In genomic region chr19:29917911-29918310, GRCh38 we compare ENCODE assay signal across 28 cellular contexts.
"Had no signal": no experiment of that assay in that cellular context is flagged by ENCODE, and none has a peak within 500 bp of the region (broad histone marks: within the 10 kb centered on the region; RNA-seq: fewer than 3 reads in every experiment).

No MANE protein-coding gene starts in this region.

- H3K27me3 ChIP-seq: colonic mucosa, esophagus muscularis mucosa, foreskin keratinocyte, gastroesophageal sphincter, left lung, right atrium auricular region, transverse colon, vagina had no signal

- H3K4me1 ChIP-seq: colonic mucosa, foreskin keratinocyte, gastroesophageal sphincter, heart right ventricle, left lung, prostate gland, right atrium auricular region, spleen, transverse colon, vagina had no signal

- H3K27me3 Mint-ChIP-seq: dendritic cell treated with granulocyte-macrophage colony-stimulating factor and Interleukin-4, amounts not matched to agents 40 ng/mL and 50 ng/mL, for 4 days had no signal

- ATAC-seq: gastroesophageal sphincter; heart right ventricle; left cardiac atrium; left lung; naive thymus-derived CD8-positive, alpha-beta T cell; stimulated activated memory B cell treated with anti-CD40 and anti-IgM and Interleukin-4, amounts not matched to agents 10 μg/mL and 1 μg/mL and 100 μg/mL, for 72 hours; stimulated activated naive CD8-positive, alpha-beta T cell treated with anti-CD3 and anti-CD28 coated beads, Interleukin-15, Interleukin-2, amounts not matched to agents 100 U/mL and 50 U/mL, for 24 hours had no signal

- H3K27ac ChIP-seq: colonic mucosa, epithelial cell of prostate, esophagus muscularis mucosa, foreskin keratinocyte, gastroesophageal sphincter, heart right ventricle, left lung, prostate gland, right atrium auricular region, skin epidermis, spleen, thoracic aorta, transverse colon, vagina had no signal

- H3K36me3 Mint-ChIP-seq: naive thymus-derived CD8-positive, alpha-beta T cell; stimulated activated memory B cell treated with anti-CD40 and anti-IgM and Interleukin-4, amounts not matched to agents 10 μg/mL and 1 μg/mL and 100 μg/mL, for 72 hours had no signal

- H3K36me3 ChIP-seq: colonic mucosa, esophagus muscularis mucosa, gastroesophageal sphincter, heart right ventricle, left lung, prostate gland, right atrium auricular region, spleen, thoracic aorta, transverse colon, vagina had no signal

- FAIRE-seq: islet of Langerhans had no signal

- H3K9me3 Mint-ChIP-seq: dendritic cell treated with granulocyte-macrophage colony-stimulating factor and Interleukin-4, amounts not matched to agents 40 ng/mL and 50 ng/mL, for 4 days; endodermal cell; naive thymus-derived CD8-positive, alpha-beta T cell; nephron progenitor cell; stimulated activated memory B cell treated with anti-CD40 and anti-IgM and Interleukin-4, amounts not matched to agents 10 μg/mL and 1 μg/mL and 100 μg/mL, for 72 hours had no signal

- H3K27ac Mint-ChIP-seq: dendritic cell treated with granulocyte-macrophage colony-stimulating factor and Interleukin-4, amounts not matched to agents 40 ng/mL and 50 ng/mL, for 4 days; endodermal cell; naive thymus-derived CD8-positive, alpha-beta T cell; nephron progenitor cell; stimulated activated memory B cell treated with anti-CD40 and anti-IgM and Interleukin-4, amounts not matched to agents 10 μg/mL and 1 μg/mL and 100 μg/mL, for 72 hours had no signal

- H3K9me3 ChIP-seq: colonic mucosa, esophagus muscularis mucosa, gastroesophageal sphincter, heart right ventricle, left lung, prostate gland, right atrium auricular region, spleen, thoracic aorta, transverse colon, vagina had no signal

- H3K4me1 Mint-ChIP-seq: endodermal cell, nephron progenitor cell had no signal

- H3K4me3 ChIP-seq: colonic mucosa, esophagus muscularis mucosa, gastroesophageal sphincter, heart right ventricle, left lung, prostate gland, right atrium auricular region, skin epidermis, spleen, thoracic aorta, transverse colon, vagina had no signal

- DNase-seq: colonic mucosa; effector CD8-positive, alpha-beta T cell; endodermal cell; glutamatergic neuron; heart right ventricle; hippocampal formation; left cardiac atrium; left lung; mesenchymal stem cell; naive thymus-derived CD8-positive, alpha-beta T cell; nephron progenitor cell; nucleus accumbens; spleen; stimulated activated CD4-positive, alpha-beta T cell treated with anti-CD3 and anti-CD28 coated beads, Interleukin-4, amount 100 ng/mL, for 4 hours; stimulated activated naive CD8-positive, alpha-beta T cell treated with anti-CD3 and anti-CD28 coated beads, Interleukin-15, Interleukin-2, amounts not matched to agents 100 U/mL and 50 U/mL, for 24 hours; transverse colon had no signal

- H3K4me3 Mint-ChIP-seq: dendritic cell treated with granulocyte-macrophage colony-stimulating factor and Interleukin-4, amounts not matched to agents 40 ng/mL and 50 ng/mL, for 4 days; endodermal cell; naive thymus-derived CD8-positive, alpha-beta T cell; nephron progenitor cell; stimulated activated memory B cell treated with anti-CD40 and anti-IgM and Interleukin-4, amounts not matched to agents 10 μg/mL and 1 μg/mL and 100 μg/mL, for 72 hours had no signal
